Comparison of ENCODE assay signal across 8 cellular contexts in genomic region chr18:47756364-47757016, GRCh38.
A peak's percentile ranks its signal among the peaks of the same experiment; 100 is the strongest.
DNase-seq lines count a peak whose midpoint lies in the region; ATAC-seq, FAIRE-seq and TF ChIP-seq lines count a peak whose summit lies in the region.

No MANE protein-coding gene starts in this region.

- H3K79me2 ChIP-seq in astrocyte (ENCODE audit: insufficient read depth, low read length) = no peaks in the 10 kb centered on the region

- H3K27ac ChIP-seq in astrocyte (ENCODE audit: low read depth, low read length) (no peak overlapping the region), iPS DF 6.9 (ENCODE audit: low read length) (no peak overlapping the region)

- ATAC-seq in GM18498 (IDR thresholded peaks at IDR 0.05; ENCODE audit: unreplicated experiment) = no peak

- H2AFZ ChIP-seq in astrocyte (ENCODE audit: low read depth, low read length) = no peak overlapping the region

- no peaks in the 10 kb centered on the region for H3K4me1 Mint-ChIP-seq in astrocyte (ENCODE audit: low read depth, unreplicated experiment)

- H3K9ac ChIP-seq in astrocyte (ENCODE audit: low read length) = no peak overlapping the region

- WGBS in iPS DF 6.9 (ENCODE audit: insufficient coverage, insufficient read length) = no CpG with 5 or more reads among the region's 9 CpGs

- H4K20me1 ChIP-seq in astrocyte (ENCODE audit: insufficient read depth, low read length) = no peaks in the 10 kb centered on the region

- no peak overlapping the region for H3K27ac Mint-ChIP-seq in astrocyte (ENCODE audit: unreplicated experiment)

- peaks cover 4% of the 10 kb centered on the region for H3K9me3 Mint-ChIP-seq in astrocyte (ENCODE audit: unreplicated experiment)

- H3K27me3 ChIP-seq in astrocyte (ENCODE audit: insufficient read depth, low read length) = peaks cover 6% of the 10 kb centered on the region
- no peaks in the 10 kb centered on the region for H3K27me3 ChIP-seq in iPS DF 6.9 (ENCODE audit: control insufficient read depth, insufficient read depth, low read length)

- no peak overlapping the region for H3K4me3 ChIP-seq in astrocyte (ENCODE audit: insufficient read depth, low read depth, low read length)
- no peak overlapping the region for H3K4me3 ChIP-seq in iPS DF 6.9 (ENCODE audit: low read length)

- DNase-seq in NCI-H510A treated with DMSO at 0.1 percent for 48 hours (lab: John Stamatoyannopoulos, UW) (peak; percentile 65), NCI-H510A (lab: John Stamatoyannopoulos, UW) (no peak), M059J (ENCODE audit: low read depth) (peak; percentile 53), SKM-1 treated with dmso at 0.1 percent for 144 hours (lab: John Stamatoyannopoulos, UW; ENCODE audit: unreplicated experiment) (peak; percentile 42), astrocyte (ENCODE audit: low read depth) (peak; percentile 5), iPS DF 6.9 (ENCODE audit: low read depth, low spot score) (peak; percentile 54)
- peak; percentile 23 to 36 (median 26) for DNase-seq in stimulated activated CD4-positive, alpha-beta T cell treated with anti-CD3 and anti-CD28 coated beads, Interleukin-1b, Interleukin-23, amount 100 ng/mL, for 24 hours (ENCODE audit: low read depth in 4 of 4, low spot score in 1 of 4)

- peak; percentile 91 for TF ChIP-seq CTCF in astrocyte (IDR thresholded peaks at IDR 0.05; ENCODE audit: insufficient read depth, low read depth, low read length)

- no peak for FAIRE-seq in astrocyte (lab: Jason Lieb, UNC)

- H3K4me3 Mint-ChIP-seq in astrocyte (ENCODE audit: unreplicated experiment) = no peak overlapping the region

- H3K9me3 ChIP-seq in astrocyte (ENCODE audit: insufficient read depth, low read depth, low read length) (no peaks in the 10 kb centered on the region), iPS DF 6.9 (ENCODE audit: control insufficient read depth, insufficient read depth, low read length) (no peaks in the 10 kb centered on the region)

- H3K4me1 ChIP-seq in astrocyte (ENCODE audit: insufficient read depth, low read length) = no peaks in the 10 kb centered on the region
- H3K4me1 ChIP-seq in iPS DF 6.9 (ENCODE audit: control insufficient read depth, insufficient read depth, low read length) = no peaks in the 10 kb centered on the region

- H3K27me3 Mint-ChIP-seq in astrocyte (ENCODE audit: low read depth, unreplicated experiment) = peaks cover 29% of the 10 kb centered on the region

- H3K4me2 ChIP-seq in astrocyte (ENCODE audit: low read length) = no peak overlapping the region

- H3K36me3 Mint-ChIP-seq in astrocyte (ENCODE audit: low read depth, unreplicated experiment) = no peaks in the 10 kb centered on the region

- H3K36me3 ChIP-seq in astrocyte (ENCODE audit: insufficient read depth, low read length) (no peaks in the 10 kb centered on the region), iPS DF 6.9 (ENCODE audit: control insufficient read depth, insufficient read depth, low read length) (no peaks in the 10 kb centered on the region)
